In genomic region chr12:8088574-8088973, GRCh38 we compare ENCODE assay signal across 10 cellular contexts. TPM values are rescaled to one million over a fixed set of nuclear protein-coding genes. Genes with fewer than 3 reads are reported as not detected.
DNase-seq lines count a peak whose midpoint lies in the region; ATAC-seq and TF ChIP-seq lines count a peak whose summit lies in the region.
"Had no signal": no experiment of that assay in that cellular context is flagged by ENCODE, and none has a peak within 500 bp of the region (broad histone marks: within the 10 kb centered on the region; RNA-seq: fewer than 3 reads in every experiment).

No MANE protein-coding gene starts in this region.

- DNase-seq in activated CD4-positive, alpha-beta T cell treated with anti-CD3 and anti-CD28 coated beads, Interleukin-2, amount 50 U/mL, for 1 hour: peak; percentile 32
- DNase-seq in RPMI8226: no peak
- no peak for DNase-seq in left cardiac atrium
- DNase-seq in sigmoid colon: no peak
- DNase-seq in NCI-H187 (lab: John Stamatoyannopoulos, UW): no peak

- no peak for TF ChIP-seq POLR2A in sigmoid colon (IDR thresholded peaks at IDR 0.05)

- H3K9me3 ChIP-seq in neutrophil (no peaks in the 10 kb centered on the region), sigmoid colon (no peaks in the 10 kb centered on the region)

- H3K27ac ChIP-seq in neutrophil: peak overlapping the region; percentile 79
- no peak overlapping the region for H3K27ac ChIP-seq in sigmoid colon

- whole genome bisulfite sequencing in sigmoid colon, 2 donors: 55 to 69% methylated on average over 3 of the region's 3 CpGs

- H3K36me3 ChIP-seq in neutrophil (peaks cover 40% of the 10 kb centered on the region), sigmoid colon (peaks cover 19 to 48% (median 35%) of the 10 kb centered on the region in 4 donors)

- H3K4me3 ChIP-seq in neutrophil (ENCODE audit: low read depth in 1 of 2, low read length in 1 of 2) (peak overlapping the region in 1 of 2 experiments; percentile 15), sigmoid colon (no peak overlapping the region)

- TF ChIP-seq CTCF in neutrophil (IDR thresholded peaks at IDR 0.05): no peak
- no peak for TF ChIP-seq CTCF in sigmoid colon (IDR thresholded peaks at IDR 0.05)

- TF ChIP-seq EP300 in sigmoid colon (IDR thresholded peaks at IDR 0.05): no peak

- H3K4me1 ChIP-seq in neutrophil (ENCODE audit: control insufficient read depth in 1 of 2, insufficient read depth in 1 of 2, low read depth in 1 of 2, low read length in 1 of 2) (peaks cover 26 to 38% of the 10 kb centered on the region in 2 experiments), sigmoid colon (peaks cover 0 to 12% (median 8%) of the 10 kb centered on the region in 4 donors)

- ATAC-seq in GM18511 (IDR thresholded peaks at IDR 0.05; ENCODE audit: unreplicated experiment) (peak; percentile 80), HG02852 (IDR thresholded peaks at IDR 0.05; ENCODE audit: unreplicated experiment) (peak; percentile 62), left cardiac atrium (no peak)

- no peaks in the 10 kb centered on the region for H3K27me3 ChIP-seq in neutrophil
- no peaks in the 10 kb centered on the region for H3K27me3 ChIP-seq in sigmoid colon

- intact Hi-C loops in left cardiac atrium (cut with DNase I) (no loop called here), sigmoid colon (cut with DNase I) (no loop called here)

RNA-seq across cellular contexts. Expression of gene NECAP1, which starts 6.5 kb away (rescaled TPM):
- total RNA-seq in left cardiac atrium (10 to 100 TPM; 21.2 to 28.8 TPM), sigmoid colon (10 to 100 TPM; 23.9 to 31.0 (median 25.2) TPM)
- polyA plus RNA-seq in sigmoid colon: 10 to 100 TPM; 21.3 to 45.5 (median 33.0) TPM

RNA-seq across cellular contexts. Expression of gene C3AR1, which starts 22.4 kb away (rescaled TPM):
- 10 to 100 TPM; 10.4 to 22.0 TPM for total RNA-seq in left cardiac atrium
- total RNA-seq in sigmoid colon: 10 to 100 TPM in 3 of 4 donors, 1 to 10 TPM in 1; 6.6 to 16.8 (median 12.2) TPM
- 10 to 100 TPM in 1 of 3 donors, 1 to 10 TPM in 2; 7.6 to 27.3 (median 9.0) TPM for polyA plus RNA-seq in sigmoid colon
- total RNA-seq: progenitor cell of endocrine pancreas had no signal

RNA-seq across cellular contexts. Expression of gene CLEC4A, which starts 34.8 kb away (rescaled TPM):
- total RNA-seq in left cardiac atrium (1 to 10 TPM; 1.0 to 1.7 TPM), sigmoid colon (1 to 10 TPM in 3 of 4 donors, under 1 TPM in 1; 0.49 to 3.4 (median 2.2) TPM)
- 1 to 10 TPM; 3.7 to 5.5 (median 4.8) TPM for polyA plus RNA-seq in sigmoid colon
- total RNA-seq: LHCN-M2 had no signal

RNA-seq across cellular contexts. Expression of gene FOXJ2, which starts 56.1 kb away (rescaled TPM):
- total RNA-seq in left cardiac atrium: 10 to 100 TPM; 18.9 to 19.5 TPM
- total RNA-seq in sigmoid colon: 10 to 100 TPM; 12.5 to 17.1 (median 15.7) TPM
- 1 to 10 TPM; 2.8 to 8.6 (median 4.8) TPM for polyA plus RNA-seq in sigmoid colon

Comparison
In these comparisons a context has a peak if more than half of its experiments do, and no peak if none do; other contexts are left out.
1. ATAC-seq: peak in GM18511 (single experiment) and HG02852 (single experiment); none in left cardiac atrium (0 of 2).